ENCODE assay signal across 8 cellular contexts in genomic region chr17:16915752-16916556, GRCh38. TPM values are rescaled to one million over a fixed set of nuclear protein-coding genes. Genes with fewer than 3 reads are reported as not detected.
DNase-seq lines count a peak whose midpoint lies in the region; ATAC-seq and TF ChIP-seq lines count a peak whose summit lies in the region.

No MANE protein-coding gene starts in this region.

- DNase-seq in SIG-M5 treated with dmso at 0.1 percent for 504 hours (lab: John Stamatoyannopoulos, UW; ENCODE audit: unreplicated experiment) = peak; percentile 24
- no peak for DNase-seq in SIG-M5 (lab: John Stamatoyannopoulos, UW)
- DNase-seq in HT-29 (ENCODE audit: low spot score) = peak; percentile 71
- DNase-seq in SK-MEL-5 (ENCODE audit: low read depth, low spot score) = peak; percentile 85
- no peak for DNase-seq in natural killer cell
- DNase-seq in occipital lobe (lab: John Stamatoyannopoulos, UW) = no peak

- in situ Hi-C loops in SK-MEL-5 (cut with HindIII; ENCODE audit: low pct_unique_long_range_greater_than_20kb, low sequenced_read_pairs) = no loop called here

- ATAC-seq in esophagus mucosa (peak; percentile 36), natural killer cell (peak in 2 of 3 donors; percentile 40 to 61), GM21717 (IDR thresholded peaks at IDR 0.05; ENCODE audit: unreplicated experiment) (no peak)

- no peaks in the 10 kb centered on the region for H3K36me3 Mint-ChIP-seq in natural killer cell

- peaks cover 0 to 7% of the 10 kb centered on the region in 2 donors for H3K4me1 Mint-ChIP-seq in natural killer cell

- intact Hi-C loops in natural killer cell (cut with micrococcal nuclease) = no loop called here

- no peaks in the 10 kb centered on the region for H3K9me3 Mint-ChIP-seq in natural killer cell

- no peaks in the 10 kb centered on the region for H3K27me3 Mint-ChIP-seq in natural killer cell (ENCODE audit: low read depth in 2 of 2)

- no peak overlapping the region for H3K27ac Mint-ChIP-seq in natural killer cell

- TF ChIP-seq CTCF in natural killer cell (IDR thresholded peaks at IDR 0.05) = peak; percentile 29

- H3K4me3 Mint-ChIP-seq in natural killer cell = no peak overlapping the region

RNA-seq across cellular contexts. Expression of gene TNFRSF13B, which starts 56.0 kb away (rescaled TPM):
- total RNA-seq in HT-29 (2014; rRNA removed; shearing (Covaris generic)) = not detected in 2 replicates
- total RNA-seq in SK-MEL-5 (2014; rRNA removed; shearing (Covaris generic)) = not detected in 2 replicates
- not detected in 2 replicates for polyA plus RNA-seq in SK-MEL-5 (2015; cell fraction: cytosol; rRNA removed)
- polyA plus RNA-seq in SK-MEL-5 (2015; cell fraction: nucleus; rRNA removed) = not detected in 2 replicates
- total RNA-seq in esophagus mucosa = 0.28 TPM
- total RNA-seq in natural killer cell = 1 to 10 TPM in 1 of 3 donors, under 1 TPM in 2; 0.70 to 7.7 (median 0.89) TPM
- total RNA-seq in occipital lobe = not detected

Comparison
In these comparisons a context has a peak if more than half of its experiments do, and no peak if none do; other contexts are left out.
1. DNase-seq: peak in SIG-M5 treated with dmso at 0.1 percent for 504 hours (single experiment), HT-29 (single experiment) and SK-MEL-5 (single experiment); none in SIG-M5 (single experiment), natural killer cell (single experiment) and occipital lobe (single experiment).